ENCODE assay signal across 10 cellular contexts in genomic region chr18:70072678-70073077, GRCh38.
A peak's percentile ranks its signal among the peaks of the same experiment; 100 is the strongest.
DNase-seq lines count a peak whose midpoint lies in the region; ATAC-seq, FAIRE-seq and TF ChIP-seq lines count a peak whose summit lies in the region.
"Had no signal": no experiment of that assay in that cellular context is flagged by ENCODE, and none has a peak within 500 bp of the region (broad histone marks: within the 10 kb centered on the region; RNA-seq: fewer than 3 reads in every experiment).

No MANE protein-coding gene starts in this region.

- CTCF ChIA-PET in H1 (lab: Charles Lee; ENCODE audit: partially characterized antibody) (no interaction called here), Calu3 (lab: Charles Lee) (no interaction called here)

- no peak overlapping the region for H3K14ac ChIP-seq in H1 (ENCODE audit: insufficient read length)

- no peaks in the 10 kb centered on the region for H3K27me3 Mint-ChIP-seq in Calu3 (ENCODE audit: unreplicated experiment)

- no peak overlapping the region for H3K27ac ChIP-seq in heart left ventricle
- no peak overlapping the region for H3K27ac ChIP-seq in H1 (ENCODE audit: low read depth, low read length)
- H3K27ac ChIP-seq in left lung: no peak overlapping the region
- H3K27ac ChIP-seq: PC-9 had no signal

- no peak overlapping the region for H3K4me3 Mint-ChIP-seq in Calu3 (ENCODE audit: low read depth, unreplicated experiment)

- H3K4me3 ChIP-seq in heart left ventricle (no peak overlapping the region), H1 (ENCODE audit: extremely low read depth in 1 of 4, insufficient read depth in 2 of 4, low read depth in 3 of 4, low read length in 4 of 4) (no peak overlapping the region), lower leg skin (ENCODE audit: low read depth, poor library complexity, severe bottlenecking) (no peak overlapping the region), left lung (no peak overlapping the region)
- H3K4me3 ChIP-seq: PC-9 had no signal

- H3K9ac ChIP-seq in H1 (replicated peaks in 1 of 4; ENCODE audit: extremely low read depth in 1 of 4, low read depth in 3 of 4, low read length in 3 of 4): no peak overlapping the region

- no peak overlapping the region for H2BK20ac ChIP-seq in H1 (ENCODE audit: low read length)

- H3K9me3 ChIP-seq in heart left ventricle: no peaks in the 10 kb centered on the region
- H3K9me3 ChIP-seq in H1 (ENCODE audit: insufficient read depth in 2 of 2, low read depth in 1 of 2, low read length in 1 of 2): no peaks in the 10 kb centered on the region
- no peaks in the 10 kb centered on the region for H3K9me3 ChIP-seq in left lung

- H3K9me3 Mint-ChIP-seq in Calu3 (ENCODE audit: low read depth, unreplicated experiment): no peaks in the 10 kb centered on the region

- H3K36me3 ChIP-seq in heart left ventricle: peaks cover 0 to 33% (median 11%) of the 10 kb centered on the region in 9 donors
- no peaks in the 10 kb centered on the region for H3K36me3 ChIP-seq in H1 (ENCODE audit: control insufficient read depth in 2 of 4, insufficient read depth in 4 of 4, low read length in 3 of 4)
- H3K36me3 ChIP-seq in left lung: peaks cover 0 to 5% of the 10 kb centered on the region in 2 donors

- H3K56ac ChIP-seq in H1 (replicated peaks; ENCODE audit: insufficient read length, low read depth, low read length): no peak overlapping the region

- BruUV-seq in Calu3 (replicated peaks; lab: Mats Ljungman, UMichigan): no TSS peak

- TF ChIP-seq EP300 in H1 (IDR thresholded peaks at IDR 0.05; ENCODE audit: borderline replicate concordance in 1 of 2, low read depth in 2 of 2, low read length in 2 of 2): no peak

- intact Hi-C loops in heart left ventricle (cut with DNase I) (loop anchor here in 6 of 10 donors (5.0 to 10.0 kb wide), 4 partner anchors 228 to 668 kb away; partner anchors contain the start of gene DOK6 (in 1 of the 6)), cardiac septum (cut with DNase I) (loop anchor here (10.0 kb wide), 1 partner anchor 438 kb away; no protein-coding TSS in a partner anchor), lower leg skin (cut with DNase I; ENCODE audit: low total_unique reads) (no loop called here), Calu3 (cut with micrococcal nuclease; ENCODE audit: unreplicated experiment) (no loop called here), left lung (cut with DNase I) (no loop called here)

- H2BK12ac ChIP-seq in H1 (ENCODE audit: low read depth, low read length): no peak overlapping the region

- FAIRE-seq in H1 (lab: Jason Lieb, UNC): no peak
- FAIRE-seq: G401.6 had no signal

- ATAC-seq in heart left ventricle: peak in 2 of 4 donors; percentile 62 to 73
- ATAC-seq in left lung: no peak

- H3K27ac Mint-ChIP-seq in Calu3 (ENCODE audit: unreplicated experiment): no peak overlapping the region

- H4K91ac ChIP-seq in H1 (replicated peaks; ENCODE audit: insufficient read length, low read length): no peak overlapping the region

- H2AFZ ChIP-seq in H1 (ENCODE audit: low read length): no peak overlapping the region
- H2AFZ ChIP-seq: PC-9 had no signal

- no peaks in the 10 kb centered on the region for H3K79me2 ChIP-seq in H1 (ENCODE audit: control insufficient read depth in 1 of 2, insufficient read depth in 2 of 2, low read length in 2 of 2)

- H2BK15ac ChIP-seq in H1 (ENCODE audit: low read length): no peak overlapping the region

- H3K4me2 ChIP-seq in H1 (ENCODE audit: insufficient read depth in 1 of 2, low read depth in 2 of 2, low read length in 2 of 2): no peak overlapping the region
- H3K4me2 ChIP-seq: PC-9 had no signal

- no peak overlapping the region for H4K5ac ChIP-seq in H1 (ENCODE audit: insufficient read length, low read depth, low read length)

- H4K8ac ChIP-seq in H1 (ENCODE audit: extremely low read depth, insufficient read depth, low read length): no peak overlapping the region

- H3K4ac ChIP-seq in H1 (replicated peaks; ENCODE audit: insufficient read length, low read depth, low read length): no peak overlapping the region

- WGBS in heart left ventricle, 4 donors: 21 to 26% (median 22%) methylated on average over 1 of the region's 1 CpG
- 72% methylated on average over 1 of the region's 1 CpG; no CpG with 5 or more reads in 1 of the 2 experiments for WGBS in H1 (ENCODE audit: extremely low coverage in 1 of 2, insufficient coverage in 1 of 2, insufficient read length in 1 of 2, insufficient replicate concordance in 2 of 2, low coverage in 1 of 2, low lambda C conversion rate in 2 of 2, missing lambda C conversion rate in 1 of 2), 2 experiments
- 62 to 78% methylated on average over 1 of the region's 1 CpG for WGBS in lower leg skin, 2 donors

- no peak overlapping the region for H2BK5ac ChIP-seq in H1 (ENCODE audit: low read depth, low read length)

- peak; percentile 59 to 66 for TF ChIP-seq RAD21 in H1 (IDR thresholded peaks at IDR 0.05 in 1 of 2, conservative IDR thresholded peaks at IDR 0.05 in 1 of 2; ENCODE audit: low read depth in 2 of 2, low read length in 2 of 2)

- H3K79me1 ChIP-seq in H1 (ENCODE audit: low read depth, low read length): no peaks in the 10 kb centered on the region

- no peak overlapping the region for H3K23ac ChIP-seq in H1 (ENCODE audit: insufficient read length)

- H3K36me3 Mint-ChIP-seq in Calu3 (ENCODE audit: insufficient read depth, unreplicated experiment): no peaks in the 10 kb centered on the region

- H3K27me3 ChIP-seq in heart left ventricle (no peaks in the 10 kb centered on the region), H1 (replicated peaks in 1 of 4; ENCODE audit: control insufficient read depth in 3 of 4, extremely low read depth in 1 of 4, insufficient read depth in 3 of 4, low read length in 3 of 4) (peaks cover 0 to 1% (median 0%) of the 10 kb centered on the region in 4 experiments; a peak in 1 of 7 replicates), left lung (no peaks in the 10 kb centered on the region)

- H4K20me1 ChIP-seq in H1 (replicated peaks in 1 of 2; ENCODE audit: control insufficient read depth in 1 of 2, insufficient read depth in 2 of 2, low read length in 2 of 2): no peaks in the 10 kb centered on the region

- TF ChIP-seq POLR2A in heart left ventricle (IDR thresholded peaks at IDR 0.05): no peak
- TF ChIP-seq POLR2A in H1 (IDR thresholded peaks at IDR 0.05; ENCODE audit: control extremely low read depth in 1 of 2, low read depth in 2 of 2, low read length in 2 of 2): no peak
- TF ChIP-seq POLR2A in lower leg skin (IDR thresholded peaks at IDR 0.05): no peak

- DNase-seq in heart left ventricle (no peak), cardiac septum (ENCODE audit: low spot score) (no peak), NCI-H1417 treated with DMSO at 0.1 percent for 48 hours (lab: John Stamatoyannopoulos, UW) (peak; percentile 43), H1 (ENCODE audit: low read depth in 1 of 2, low spot score in 2 of 2) (no peak), lower leg skin (ENCODE audit: low spot score in 2 of 2) (no peak), Calu3 (no peak), left lung (no peak)
- DNase-seq in activated naive CD4-positive, alpha-beta T cell (lab: John Stamatoyannopoulos, UW): no peak
- DNase-seq: PC-9 had no signal

- H3K4me1 Mint-ChIP-seq in Calu3 (ENCODE audit: low read depth, unreplicated experiment): no peaks in the 10 kb centered on the region

- TF ChIP-seq CTCF in heart left ventricle (IDR thresholded peaks at IDR 0.05): peak; percentile 21 to 59 (median 42)
- TF ChIP-seq CTCF in H1 (IDR thresholded peaks at IDR 0.05; ENCODE audit: control extremely low read depth in 1 of 3, insufficient read depth in 1 of 3, low read depth in 1 of 3, low read length in 3 of 3): peak in 1 of 3 experiments; percentile 28; a peak in 2 of 4 replicates
- TF ChIP-seq CTCF in lower leg skin (IDR thresholded peaks at IDR 0.05): no peak
- no peak for TF ChIP-seq CTCF in Calu3 (IDR thresholded peaks at IDR 0.05; ENCODE audit: unreplicated experiment)
- no peak for TF ChIP-seq CTCF in left lung (IDR thresholded peaks at IDR 0.05)

- no peaks in the 10 kb centered on the region for H3K4me1 ChIP-seq in heart left ventricle
- no peaks in the 10 kb centered on the region for H3K4me1 ChIP-seq in H1 (replicated peaks in 1 of 4; ENCODE audit: control insufficient read depth in 3 of 4, insufficient read depth in 4 of 4, low read length in 3 of 4)
- H3K4me1 ChIP-seq in left lung: no peaks in the 10 kb centered on the region

- no peak overlapping the region for H2AK5ac ChIP-seq in H1 (ENCODE audit: low read depth, low read length)

- H3K23me2 ChIP-seq in H1 (ENCODE audit: low read depth, low read length): no peaks in the 10 kb centered on the region

- POLR2A ChIA-PET in H1 (lab: Charles Lee; ENCODE audit: partially characterized antibody): no interaction called here

- no peak overlapping the region for H3K18ac ChIP-seq in H1 (ENCODE audit: extremely low read depth, low read length)

- H2BK120ac ChIP-seq in H1 (replicated peaks; ENCODE audit: low read depth, low read length): no peak overlapping the region

TF ChIP-seq in H1, 55 proteins besides CTCF, POLR2A, EP300 and RAD21:
- TF ChIP-seq CBX5 (IDR thresholded peaks at IDR 0.05; ENCODE audit: low read depth, low read length) (no peak), POLR2AphosphoS5 (IDR thresholded peaks at IDR 0.05; ENCODE audit: low read depth, low read length) (no peak), FOSL1 (IDR thresholded peaks at IDR 0.05; ENCODE audit: insufficient read depth, low read depth, low read length) (no peak)

Comparison
In these comparisons a context has a peak if more than half of its experiments do, and no peak if none do; other contexts are left out.
1. CTCF ChIP-seq: peak in heart left ventricle (12 of 12); none in lower leg skin (0 of 3), Calu3 (single experiment) and left lung (0 of 2).
2. intact Hi-C loops: an anchor here in heart left ventricle (5.0 to 10.0 kb wide) and cardiac septum (10.0 kb wide); none called in lower leg skin, Calu3 and left lung.